1 cellular context compared by ENCODE assay signal in genomic region chr6:99492137-99492536, GRCh38.
TF ChIP-seq lines count a peak whose summit lies in the region.

No MANE protein-coding gene starts in this region.

TF ChIP-seq in HEK293, 187 proteins besides CTCF, POLR2A, EP300 and RAD21 (continued from another document):
- TF ChIP-seq PATZ1 (tag by site-specific recombination; IDR thresholded peaks at IDR 0.05) (no peak), ZBTB44 (tag by site-specific recombination; IDR thresholded peaks at IDR 0.05) (0 out of 2 replicates have a peak, but pooled peaks have one; percentile 4), TSHZ1 (tag by site-specific recombination; IDR thresholded peaks at IDR 0.05; ENCODE audit: borderline replicate concordance) (no peak), ZSCAN30 (tag by site-specific recombination; IDR thresholded peaks at IDR 0.05) (no peak), ZNF416 (tag by site-specific recombination; IDR thresholded peaks at IDR 0.05) (no peak), ZNF280C (tag by site-specific recombination; IDR thresholded peaks at IDR 0.05) (no peak), FEZF1 (tag by site-specific recombination; IDR thresholded peaks at IDR 0.05) (peak; percentile 59)
